Comparison of ENCODE assay signal across 21 cellular contexts in genomic region chr1:238811211-238811610, GRCh38.
"Had no signal": no experiment of that assay in that cellular context is flagged by ENCODE, and none has a peak within 500 bp of the region (broad histone marks: within the 10 kb centered on the region; RNA-seq: fewer than 3 reads in every experiment).

No MANE protein-coding gene starts in this region.

- H3K4me1 ChIP-seq: colonic mucosa, esophagus muscularis mucosa, gastroesophageal sphincter, pancreas, thyroid gland, upper lobe of right lung had no signal

- H3K4me3 ChIP-seq: colonic mucosa, esophagus muscularis mucosa, gastroesophageal sphincter, pancreas, thyroid gland, upper lobe of right lung had no signal

- H3K27ac ChIP-seq: colonic mucosa, esophagus muscularis mucosa, gastroesophageal sphincter, pancreas, thyroid gland, upper lobe of right lung had no signal

- H3K36me3 ChIP-seq: colonic mucosa, esophagus muscularis mucosa, gastroesophageal sphincter, pancreas, thyroid gland, upper lobe of right lung had no signal

- H3K27me3 Mint-ChIP-seq: activated naive CD4-positive, alpha-beta T cell treated with anti-CD3 and anti-CD28 coated beads, Interleukin-2, amount 50 U/mL, for 24 hours; stimulated activated naive CD8-positive, alpha-beta T cell treated with anti-CD3 and anti-CD28 coated beads, Interleukin-15, Interleukin-2, amounts not matched to agents 100 ng/mL and 50 ng/mL, for 24 hours had no signal

- H3K4me3 Mint-ChIP-seq: activated naive CD4-positive, alpha-beta T cell treated with anti-CD3 and anti-CD28 coated beads, Interleukin-2, amount 50 U/mL, for 24 hours; natural killer cell; stimulated activated naive CD8-positive, alpha-beta T cell treated with anti-CD3 and anti-CD28 coated beads, Interleukin-15, Interleukin-2, amounts not matched to agents 100 ng/mL and 50 ng/mL, for 24 hours; WTC11 had no signal

- ATAC-seq: gastroesophageal sphincter, left cardiac atrium, natural killer cell, pancreas, right cardiac atrium, upper lobe of right lung, WTC11 had no signal

- H3K27ac Mint-ChIP-seq: activated naive CD4-positive, alpha-beta T cell treated with anti-CD3 and anti-CD28 coated beads, Interleukin-2, amount 50 U/mL, for 24 hours; natural killer cell; stimulated activated naive CD8-positive, alpha-beta T cell treated with anti-CD3 and anti-CD28 coated beads, Interleukin-15, Interleukin-2, amounts not matched to agents 100 ng/mL and 50 ng/mL, for 24 hours; WTC11 had no signal

- DNase-seq: activated gamma-delta T cell treated with Interleukin-2 at 50 U/mL for 16 hours; activated T-cell treated with anti-CD3 and anti-CD28 coated beads, Interleukin-2, amount 50 U/mL, for 1 hour; colonic mucosa; head of caudate nucleus; hypothalamus; left cardiac atrium; midbrain; natural killer cell; pancreas; right cardiac atrium; stimulated activated CD4-positive, alpha-beta T cell treated with anti-CD3 and anti-CD28 coated beads, Interleukin-12 subunit alpha, Interleukin-12 subunit beta, amount 100 ng/mL, for 4 hours; substantia nigra; thyroid gland; upper lobe of right lung had no signal

- H3K36me3 Mint-ChIP-seq: activated naive CD4-positive, alpha-beta T cell treated with anti-CD3 and anti-CD28 coated beads, Interleukin-2, amount 50 U/mL, for 24 hours had no signal

- H3K27me3 ChIP-seq: colonic mucosa, esophagus muscularis mucosa, gastroesophageal sphincter, pancreas, thyroid gland, upper lobe of right lung had no signal

- H3K4me1 Mint-ChIP-seq: activated naive CD4-positive, alpha-beta T cell treated with anti-CD3 and anti-CD28 coated beads, Interleukin-2, amount 50 U/mL, for 24 hours; natural killer cell; WTC11 had no signal

- H3K9me3 ChIP-seq: colonic mucosa, esophagus muscularis mucosa, gastroesophageal sphincter, pancreas, thyroid gland, upper lobe of right lung had no signal

- FAIRE-seq: bronchial epithelial cell, islet of Langerhans, pancreas had no signal
